In genomic region chr1:62573675-62574074, GRCh38 we compare ENCODE assay signal across 32 cellular contexts. TPM values are rescaled to one million over a fixed set of nuclear protein-coding genes. Genes with fewer than 3 reads are reported as not detected.
"Had no signal": no experiment of that assay in that cellular context is flagged by ENCODE, and none has a peak within 500 bp of the region (broad histone marks: within the 10 kb centered on the region; RNA-seq: fewer than 3 reads in every experiment).

No MANE protein-coding gene starts in this region.

- H3K27me3 Mint-ChIP-seq: naive thymus-derived CD8-positive, alpha-beta T cell; stimulated activated memory B cell treated with anti-CD40 and anti-IgM and Interleukin-4, amounts not matched to agents 10 μg/mL and 1 μg/mL and 100 μg/mL, for 72 hours; stimulated activated naive CD8-positive, alpha-beta T cell treated with anti-CD3 and anti-CD28 coated beads, Interleukin-15, amount 100 ng/mL, for 72 hours; type B pancreatic cell had no signal

- H3K27ac ChIP-seq: left lung, lower lobe of right lung, pancreas, prostate gland, tibial nerve, uterus had no signal

- DNase-seq: kidney; left colon; left lung; lower lobe of right lung; mammary epithelial cell; mesenchymal stem cell; naive thymus-derived CD8-positive, alpha-beta T cell; nucleus accumbens; pancreas; posterior cingulate gyrus; retina; right cardiac atrium; stimulated activated CD4-positive, alpha-beta T cell treated with anti-CD3 and anti-CD28 coated beads, Interleukin-1b, Interleukin-23, amount 100 ng/mL, for 48 hours; stimulated activated CD4-positive, alpha-beta T cell treated with anti-CD3 and anti-CD28 coated beads, Interleukin-2, amount 100 ng/mL, for 48 hours; stimulated activated CD4-positive, alpha-beta T cell treated with anti-CD3 and anti-CD28 coated beads, Interleukin-4, amount 100 ng/mL, for 4 hours; stimulated activated CD8-positive, alpha-beta memory T cell treated with anti-CD3 and anti-CD28 coated beads, Interleukin-4, amount 100 ng/mL, for 48 hours; stimulated activated naive CD4-positive, alpha-beta T cell treated with Interleukin-2 at 50 U/mL for 16 hours; stimulated activated naive CD8-positive, alpha-beta T cell treated with anti-CD3 and anti-CD28 coated beads, Interleukin-15, amount 100 ng/mL, for 72 hours; substantia nigra; uterus had no signal

- H3K9me3 ChIP-seq: pancreas, prostate gland had no signal

- H3K36me3 ChIP-seq: pancreas, prostate gland, uterus had no signal

- H3K4me3 ChIP-seq: left lung, lower lobe of right lung, pancreas, prostate gland, smooth muscle cell, tibial nerve, uterus had no signal

- FAIRE-seq: islet of Langerhans, kidney, pancreas had no signal

- H3K4me3 Mint-ChIP-seq: naive thymus-derived CD8-positive, alpha-beta T cell; nephron; neural crest cell; stimulated activated memory B cell treated with anti-CD40 and anti-IgM and Interleukin-4, amounts not matched to agents 10 μg/mL and 1 μg/mL and 100 μg/mL, for 72 hours; stimulated activated naive CD8-positive, alpha-beta T cell treated with anti-CD3 and anti-CD28 coated beads, Interleukin-15, amount 100 ng/mL, for 72 hours; type B pancreatic cell had no signal

- ATAC-seq: left colon; left lung; lower lobe of right lung; naive thymus-derived CD8-positive, alpha-beta T cell; pancreas; right cardiac atrium; stimulated activated memory B cell treated with anti-CD40 and anti-IgM and Interleukin-4, amounts not matched to agents 10 μg/mL and 1 μg/mL and 100 μg/mL, for 72 hours; stimulated activated naive CD8-positive, alpha-beta T cell treated with anti-CD3 and anti-CD28 coated beads, Interleukin-15, amount 100 ng/mL, for 72 hours had no signal

- H3K27me3 ChIP-seq: left lung, pancreas, tibial nerve, uterus had no signal

- H3K4me1 ChIP-seq: left lung, lower lobe of right lung, pancreas, prostate gland, tibial nerve, uterus had no signal

- H3K27ac Mint-ChIP-seq: nephron; stimulated activated memory B cell treated with anti-CD40 and anti-IgM and Interleukin-4, amounts not matched to agents 10 μg/mL and 1 μg/mL and 100 μg/mL, for 72 hours; type B pancreatic cell had no signal

- H3K4me1 Mint-ChIP-seq: naive thymus-derived CD8-positive, alpha-beta T cell; nephron; stimulated activated memory B cell treated with anti-CD40 and anti-IgM and Interleukin-4, amounts not matched to agents 10 μg/mL and 1 μg/mL and 100 μg/mL, for 72 hours; stimulated activated naive CD8-positive, alpha-beta T cell treated with anti-CD3 and anti-CD28 coated beads, Interleukin-15, amount 100 ng/mL, for 72 hours had no signal

- H3K4me2 ChIP-seq: smooth muscle cell had no signal

- H3K9me3 Mint-ChIP-seq: type B pancreatic cell had no signal

RNA-seq across cellular contexts. Expression of gene ANGPTL3, which starts 23.6 kb away (rescaled TPM):
- total RNA-seq: left colon; left lung; lower lobe of right lung; mammary epithelial cell; naive thymus-derived CD8-positive, alpha-beta T cell; neural crest cell; osteoblast; prostate gland; right cardiac atrium; skeletal muscle tissue; smooth muscle cell; temporal lobe; tibial nerve; ureter; uterus had no signal
- polyA plus RNA-seq: mammary epithelial cell; naive thymus-derived CD8-positive, alpha-beta T cell; right cardiac atrium; smooth muscle cell had no signal
